In the genomic region with DNA sequence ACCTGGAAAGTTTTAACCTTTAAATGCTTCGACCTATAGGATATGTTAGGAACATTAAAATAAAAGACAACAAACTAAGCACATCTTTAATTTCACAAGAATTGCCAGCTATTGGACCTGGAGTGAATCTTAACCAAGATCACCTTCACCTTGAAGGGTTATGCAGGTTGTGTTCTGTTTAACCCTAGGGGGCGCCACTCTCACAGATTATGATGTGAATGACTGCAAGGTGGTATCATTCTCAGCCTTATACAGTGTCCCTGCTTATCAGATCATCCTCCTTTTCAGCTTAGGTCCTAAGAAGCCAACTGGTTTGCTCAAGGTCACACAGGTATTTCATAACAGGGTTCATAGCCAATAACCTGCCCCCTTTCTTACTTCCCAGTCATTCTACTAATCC, we compare ENCODE assay signal across 8 cellular contexts. TPM values are rescaled to one million over a fixed set of nuclear protein-coding genes. Genes with fewer than 3 reads are reported as not detected.
A peak's percentile ranks its signal among the peaks of the same experiment; 100 is the strongest.
DNase-seq lines count a peak whose midpoint lies in the region; ATAC-seq, FAIRE-seq and TF ChIP-seq lines count a peak whose summit lies in the region.

No MANE protein-coding gene starts in this region.

- H3K4me1 Mint-ChIP-seq in activated B cell treated with CpG ODN at 0.5 μM for 24 hours (peaks cover 45% of the 10 kb centered on the region), naive B cell (peaks cover 12 to 27% (median 26%) of the 10 kb centered on the region in 3 donors)

- TF ChIP-seq POLR2A in GM12892 (IDR thresholded peaks at IDR 0.05; ENCODE audit: low read depth, low read length) = no peak

- H3K36me3 Mint-ChIP-seq in activated B cell treated with CpG ODN at 0.5 μM for 24 hours (ENCODE audit: low read depth) (peaks cover 17% of the 10 kb centered on the region), naive B cell (no peaks in the 10 kb centered on the region)

- H3K27ac Mint-ChIP-seq in activated B cell treated with CpG ODN at 0.5 μM for 24 hours = peak overlapping the region; percentile 78
- H3K27ac Mint-ChIP-seq in naive B cell = peak overlapping the region in 4 of 6 donors; percentile 10 to 79 (median 69)

- TF ChIP-seq CTCF in GM10266 (IDR thresholded peaks at IDR 0.05; ENCODE audit: control insufficient read depth, insufficient read depth, low read depth, missing control alignments) (peak; percentile 44), activated B cell treated with CpG ODN at 0.5 μM for 24 hours (IDR thresholded peaks at IDR 0.05) (no peak)

- POLR2A ChIA-PET in activated B cell treated with CpG ODN at 0.5 μM for 24 hours (lab: Charles Lee) = interaction anchor here (1.7 kb wide), 1 partner anchor 23 kb away, joined by 6 read pairs; no protein-coding TSS in a partner anchor

- CTCF ChIA-PET in activated B cell treated with CpG ODN at 0.5 μM for 24 hours (lab: Charles Lee) = interaction anchor here (0.7 to 1.5 kb wide), 7 partner anchors 10 to 387 kb away, joined by 3 to 5 read pairs (median 4); no protein-coding TSS in a partner anchor

- FAIRE-seq in GM12892 (lab: Jason Lieb, UNC) = no peak

- H3K9me3 Mint-ChIP-seq in activated B cell treated with CpG ODN at 0.5 μM for 24 hours = no peaks in the 10 kb centered on the region
- no peaks in the 10 kb centered on the region for H3K9me3 Mint-ChIP-seq in naive B cell

- peak; percentile 4 for DNase-seq in GM10266 (ENCODE audit: extremely low spot score)
- DNase-seq in activated B cell treated with CpG ODN at 0.5 μM for 24 hours = no peak
- DNase-seq in naive B cell = peak; percentile 45
- no peak for DNase-seq in GM12892 (ENCODE audit: insufficient read length)
- no peak for DNase-seq in posterior vena cava (ENCODE audit: low spot score)
- DNase-seq in islet precursor cell = no peak

- ATAC-seq in GM21529 (IDR thresholded peaks at IDR 0.05; ENCODE audit: unreplicated experiment) (peak; percentile 55), activated B cell treated with CpG ODN at 0.5 μM for 24 hours (ENCODE audit: low read depth) (peak; percentile 64), naive B cell (ENCODE audit: low read depth in 2 of 2) (peak; percentile 71 to 80), GM21360 (IDR thresholded peaks at IDR 0.05; ENCODE audit: unreplicated experiment) (no peak)

- H3K27me3 Mint-ChIP-seq in activated B cell treated with CpG ODN at 0.5 μM for 24 hours = no peaks in the 10 kb centered on the region
- no peaks in the 10 kb centered on the region for H3K27me3 Mint-ChIP-seq in naive B cell

- peak overlapping the region; percentile 5 for H3K4me3 Mint-ChIP-seq in activated B cell treated with CpG ODN at 0.5 μM for 24 hours
- H3K4me3 Mint-ChIP-seq in naive B cell = peak overlapping the region in 2 of 8 donors; percentile 25 to 56

- intact Hi-C loops in activated B cell treated with CpG ODN at 0.5 μM for 24 hours (cut with micrococcal nuclease) = loop anchor here (1.0 to 10.0 kb wide), 3 partner anchors 23 to 391 kb away; no protein-coding TSS in a partner anchor
- intact Hi-C loops in posterior vena cava (cut with DNase I) = no loop called here

RNA-seq across cellular contexts. Expression of gene INTS6L, which starts 23.5 kb away (rescaled TPM):
- 23.3 and 24.6 TPM in 2 replicates for total RNA-seq in activated B cell treated with CpG ODN at 0.5 μM for 24 hours
- polyA plus RNA-seq in naive B cell (ENCODE audit: low read depth in 6 of 6) = 1 to 10 TPM; 4.7 to 8.1 (median 6.2) TPM
- 11.9 TPM for polyA plus RNA-seq in GM12892 (2012; ENCODE audit: missing spikeins)
- 1 to 10 TPM; 8.2 to 9.1 TPM for total RNA-seq in posterior vena cava

Comparison
In these comparisons a context has a peak if more than half of its experiments do, and no peak if none do; other contexts are left out.
1. DNase-seq: peak in GM10266 (single experiment) and naive B cell (single experiment); none in activated B cell treated with CpG ODN at 0.5 μM for 24 hours (single experiment), GM12892 (single experiment), posterior vena cava (single experiment) and islet precursor cell (single experiment).